Comparison of ENCODE assay signal across 13 cellular contexts in the genomic region with DNA sequence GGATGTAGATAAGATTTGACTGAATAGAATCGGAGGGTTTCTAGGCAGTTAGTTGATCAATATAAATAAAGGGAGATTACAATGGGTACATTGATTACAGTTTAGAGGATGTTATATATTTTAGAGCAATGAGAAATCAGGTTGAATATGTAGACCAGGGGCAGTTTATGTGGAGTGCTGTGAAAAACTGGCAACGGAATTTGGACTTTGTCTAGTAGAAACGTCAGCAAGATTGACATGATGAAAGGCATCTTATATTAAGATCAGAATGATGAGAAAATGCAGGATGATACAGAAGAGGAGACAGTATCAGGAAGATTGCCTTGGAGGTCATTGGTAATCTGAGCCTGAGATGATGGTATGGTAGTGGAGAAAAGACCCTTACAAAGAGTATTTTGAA.
"Had no signal": no experiment of that assay in that cellular context is flagged by ENCODE, and none has a peak within 500 bp of the region (broad histone marks: within the 10 kb centered on the region; RNA-seq: fewer than 3 reads in every experiment).

No MANE protein-coding gene starts in this region.

- H3K4me3 ChIP-seq: body of pancreas, right atrium auricular region, spleen, upper lobe of right lung had no signal

- ATAC-seq: body of pancreas had no signal

- H3K27ac ChIP-seq: right atrium auricular region, spleen, upper lobe of right lung had no signal

- H3K9me3 Mint-ChIP-seq: activated CD4-positive, alpha-beta memory T cell treated with anti-CD3 and anti-CD28 coated beads, Interleukin-2, amount 10 ng/mL, durations not matched to agents 7 days and 5 days; activated naive CD4-positive, alpha-beta T cell treated with anti-CD3 and anti-CD28 coated beads, Interleukin-2, amount 10 ng/mL, durations not matched to agents 7 days and 5 days; neural crest cell had no signal

- DNase-seq: activated CD4-positive, alpha-beta memory T cell treated with anti-CD3 and anti-CD28 coated beads, Interleukin-2, amount 10 ng/mL, durations not matched to agents 7 days and 5 days; activated naive CD4-positive, alpha-beta T cell treated with anti-CD3 and anti-CD28 coated beads, Interleukin-2, amount 10 ng/mL, durations not matched to agents 7 days and 5 days; amniotic stem cell; body of pancreas; central memory CD4-positive, alpha-beta T cell; cortex of kidney; spleen; stimulated activated CD4-positive, alpha-beta T cell treated with anti-CD3 and anti-CD28 coated beads, Interleukin-1b, Interleukin-23, amount 100 ng/mL, for 48 hours; stimulated activated naive CD4-positive, alpha-beta T cell; T-helper 9 cell; upper lobe of right lung had no signal

- H3K4me3 Mint-ChIP-seq: activated CD4-positive, alpha-beta memory T cell treated with anti-CD3 and anti-CD28 coated beads, Interleukin-2, amount 10 ng/mL, durations not matched to agents 7 days and 5 days; activated naive CD4-positive, alpha-beta T cell treated with anti-CD3 and anti-CD28 coated beads, Interleukin-2, amount 10 ng/mL, durations not matched to agents 7 days and 5 days; neural crest cell had no signal

- H3K27ac Mint-ChIP-seq: activated CD4-positive, alpha-beta memory T cell treated with anti-CD3 and anti-CD28 coated beads, Interleukin-2, amount 10 ng/mL, durations not matched to agents 7 days and 5 days; activated naive CD4-positive, alpha-beta T cell treated with anti-CD3 and anti-CD28 coated beads, Interleukin-2, amount 10 ng/mL, durations not matched to agents 7 days and 5 days had no signal

- H3K36me3 ChIP-seq: right atrium auricular region, spleen, upper lobe of right lung had no signal

- H3K27me3 Mint-ChIP-seq: activated CD4-positive, alpha-beta memory T cell treated with anti-CD3 and anti-CD28 coated beads, Interleukin-2, amount 10 ng/mL, durations not matched to agents 7 days and 5 days; activated naive CD4-positive, alpha-beta T cell treated with anti-CD3 and anti-CD28 coated beads, Interleukin-2, amount 10 ng/mL, durations not matched to agents 7 days and 5 days had no signal

- H3K9me3 ChIP-seq: body of pancreas, right atrium auricular region, spleen, upper lobe of right lung had no signal
